Comparison of ENCODE assay signal across 25 cellular contexts in genomic region chr2:109347626-109348025, GRCh38.
"Had no signal": no experiment of that assay in that cellular context is flagged by ENCODE, and none has a peak within 500 bp of the region (broad histone marks: within the 10 kb centered on the region; RNA-seq: fewer than 3 reads in every experiment).

No MANE protein-coding gene starts in this region.

- H3K4me3 Mint-ChIP-seq: activated B cell treated with CpG ODN at 0.5 μM for 24 hours; activated CD8-positive, alpha-beta T cell treated with anti-CD3 and anti-CD28 coated beads for 36 hours; activated T-cell treated with anti-CD3 and anti-CD28 coated beads, Interleukin-2, amount 50 U/mL, for 4 hours; T-helper 2 cell treated with Interferon-gamma antibody and Interleukin-4, amounts not matched to agents 5 μg/mL and 100 μg/mL, for 36 hours had no signal

- H3K27me3 ChIP-seq: body of pancreas, gastroesophageal sphincter, spleen, vagina had no signal

- H3K4me3 ChIP-seq: body of pancreas, gastroesophageal sphincter, spleen, thoracic aorta, vagina had no signal

- DNase-seq: activated B cell treated with CpG ODN at 0.5 μM for 24 hours; activated CD4-positive, alpha-beta T cell treated with anti-CD3 and anti-CD28 coated beads, Interleukin-2, amount 50 U/mL, for 1 hour; activated CD8-positive, alpha-beta T cell treated with anti-CD3 and anti-CD28 coated beads for 36 hours; activated gamma-delta T cell treated with Interleukin-2 at 50 U/mL for 16 hours; activated naive CD4-positive, alpha-beta T cell treated with anti-CD3 and anti-CD28 coated beads, Interleukin-2, amount 50 U/mL, for 16 hours; activated T-cell treated with anti-CD3 and anti-CD28 coated beads, Interleukin-2, amount 50 U/mL, for 4 hours; aorta; body of pancreas; cortex of kidney; effector memory CD8-positive, alpha-beta T cell; erythroblast; hippocampal formation; left cardiac atrium; left ventricle myocardium superior; nucleus accumbens; right cardiac atrium; spleen; stimulated activated CD4-positive, alpha-beta T cell treated with anti-CD3 and anti-CD28 coated beads, Interleukin-2, amount 100 ng/mL, for 48 hours; stimulated activated naive CD4-positive, alpha-beta T cell treated with Interleukin-2 at 50 U/mL for 16 hours; T-helper 1 cell had no signal

- H3K27ac ChIP-seq: body of pancreas, gastroesophageal sphincter, thoracic aorta, vagina had no signal

- H3K9me3 Mint-ChIP-seq: activated B cell treated with CpG ODN at 0.5 μM for 24 hours; activated CD8-positive, alpha-beta T cell treated with anti-CD3 and anti-CD28 coated beads for 36 hours; activated T-cell treated with anti-CD3 and anti-CD28 coated beads, Interleukin-2, amount 50 U/mL, for 4 hours; activated T-helper 17 cell treated with anti-CD3 and anti-CD28 coated beads, Interleukin-2, amount 50 U/mL, for 72 hours; effector memory CD8-positive, alpha-beta T cell; T-helper 2 cell treated with Interferon-gamma antibody and Interleukin-4, amounts not matched to agents 5 μg/mL and 100 μg/mL, for 36 hours had no signal

- ATAC-seq: activated T-cell treated with anti-CD3 and anti-CD28 coated beads, Interleukin-2, amount 50 U/mL, for 4 hours; activated T-helper 17 cell treated with anti-CD3 and anti-CD28 coated beads, Interleukin-2, amount 50 U/mL, for 72 hours; body of pancreas; effector memory CD8-positive, alpha-beta T cell; gastroesophageal sphincter; left cardiac atrium; left ventricle myocardium superior; right cardiac atrium had no signal

- H3K27me3 Mint-ChIP-seq: activated CD8-positive, alpha-beta T cell treated with anti-CD3 and anti-CD28 coated beads for 36 hours; effector memory CD8-positive, alpha-beta T cell had no signal

- H3K36me3 ChIP-seq: gastroesophageal sphincter, spleen, thoracic aorta, vagina had no signal

- H3K9me3 ChIP-seq: body of pancreas, gastroesophageal sphincter, spleen, thoracic aorta, vagina had no signal

- H3K27ac Mint-ChIP-seq: activated B cell treated with CpG ODN at 0.5 μM for 24 hours; activated CD8-positive, alpha-beta T cell treated with anti-CD3 and anti-CD28 coated beads for 36 hours; T-helper 2 cell treated with Interferon-gamma antibody and Interleukin-4, amounts not matched to agents 5 μg/mL and 100 μg/mL, for 36 hours had no signal
